Comparison of ENCODE assay signal across 8 cellular contexts in genomic region chr22:25110596-25110845, GRCh38.
DNase-seq lines count a peak whose midpoint lies in the region; ATAC-seq, FAIRE-seq and TF ChIP-seq lines count a peak whose summit lies in the region.

No MANE protein-coding gene starts in this region.

- DNase-seq in A549 (ENCODE audit: low read depth in 1 of 2, low spot score in 1 of 2) (peak in 1 of 2 experiments; percentile 87), NCI-H1694 (lab: John Stamatoyannopoulos, UW) (no peak), HPDE6-E6E7 (ENCODE audit: extremely low spot score) (no peak), DMS153 (lab: John Stamatoyannopoulos, UW) (no peak)

- POLR2A ChIA-PET in A549 (lab: Yijun Ruan, JAX): no interaction called here

- H3K27me3 Mint-ChIP-seq in IgD-negative memory B cell: peaks cover 34% of the 10 kb centered on the region

- H3K4me3 Mint-ChIP-seq in IgD-negative memory B cell: peak overlapping the region; percentile 39 to 95 (median 86)

- H3K9me3 ChIP-seq in A549 (no peaks in the 10 kb centered on the region), muscle layer of duodenum (ENCODE audit: control insufficient read depth in 1 of 2, low read length in 2 of 2) (no peaks in the 10 kb centered on the region)

- H3K27me3 ChIP-seq in muscle layer of duodenum (ENCODE audit: low read depth, low read length): peaks cover 6% of the 10 kb centered on the region

- no peak for TF ChIP-seq RAD21 in A549 (conservative IDR thresholded peaks at IDR 0.05 in 1 of 2, IDR thresholded peaks at IDR 0.05 in 1 of 2)

- no peak for TF ChIP-seq CTCF in A549 (IDR thresholded peaks at IDR 0.05)

- CTCF ChIA-PET in A549 (lab: Yijun Ruan, JAX): interaction anchor here (0.7 to 2.4 kb wide), 13 partner anchors 8 to 338 kb away, joined by 3 to 7 read pairs (median 5); no protein-coding TSS in a partner anchor

- WGBS in A549 (ENCODE audit: missing lambda C conversion rate): no CpG with 5 or more reads among the region's 4 CpGs

- ATAC-seq in A549: peak in 1 of 2 experiments; percentile 30; a peak in 3 of 6 replicates
- ATAC-seq in HG03460 (IDR thresholded peaks at IDR 0.05; ENCODE audit: unreplicated experiment): no peak

- peak overlapping the region; percentile 75 for H3K4me3 ChIP-seq in A549
- peak overlapping the region; percentile 59 to 69 for H3K4me3 ChIP-seq in muscle layer of duodenum (ENCODE audit: low read depth in 1 of 2, low read length in 2 of 2)

- FAIRE-seq in A549 (lab: Jason Lieb, UNC): no peak

- H3K4me1 ChIP-seq in A549: peaks cover 20% of the 10 kb centered on the region
- peaks cover 0 to 17% of the 10 kb centered on the region in 2 donors for H3K4me1 ChIP-seq in muscle layer of duodenum (ENCODE audit: control insufficient read depth in 1 of 2, insufficient read depth in 2 of 2, low read length in 2 of 2)

- no peak for TF ChIP-seq EP300 in A549 (IDR thresholded peaks at IDR 0.05)

- H3K4me1 Mint-ChIP-seq in IgD-negative memory B cell: peaks cover 0 to 9% (median 0%) of the 10 kb centered on the region in 3 donors

- no peak for TF ChIP-seq POLR2A in A549 (IDR thresholded peaks at IDR 0.05; ENCODE audit: low read length)

- H3K27ac Mint-ChIP-seq in IgD-negative memory B cell: peak overlapping the region in 2 of 3 donors; percentile 23 to 93

- H3K27ac ChIP-seq in A549: peak overlapping the region; percentile 81 to 88; a peak in 4 of 6 replicates
- H3K27ac ChIP-seq in cingulate gyrus (ENCODE audit: low read depth, low read length): peak overlapping the region; percentile 61
- H3K27ac ChIP-seq in muscle layer of duodenum (ENCODE audit: low read length): peak overlapping the region; percentile 58

- peaks cover 1% of the 10 kb centered on the region for H3K36me3 Mint-ChIP-seq in IgD-negative memory B cell

- H3K36me3 ChIP-seq in muscle layer of duodenum (ENCODE audit: control insufficient read depth in 1 of 2, insufficient read depth in 2 of 2, low read length in 2 of 2): no peaks in the 10 kb centered on the region

- H3K9me3 Mint-ChIP-seq in IgD-negative memory B cell: peaks cover 0 to 6% (median 0%) of the 10 kb centered on the region in 3 donors

- H3K4me2 ChIP-seq in A549: peak overlapping the region; percentile 97

TF ChIP-seq in A549, 52 proteins besides CTCF, POLR2A, EP300 and RAD21:
- TF ChIP-seq NFE2L2 (conservative IDR thresholded peaks at IDR 0.05; ENCODE audit: low read length) (no peak), GATA3 (IDR thresholded peaks at IDR 0.05; ENCODE audit: borderline replicate concordance) (no peak), BCL3 (IDR thresholded peaks at IDR 0.05) (no peak), CHD4 (IDR thresholded peaks at IDR 0.05; ENCODE audit: borderline replicate concordance) (no peak), ATOH8 (CRISPR knock-in tag; IDR thresholded peaks at IDR 0.05; ENCODE audit: low read depth) (no peak), SREBF2 (IDR thresholded peaks at IDR 0.05) (no peak), RCOR1 (IDR thresholded peaks at IDR 0.05; ENCODE audit: low read depth, low read length) (no peak), HOXB13 (CRISPR knock-in tag; IDR thresholded peaks at IDR 0.05; ENCODE audit: low read depth) (no peak), NR3C1 (IDR thresholded peaks at IDR 0.05) (no peak), BHLHE40 (IDR thresholded peaks at IDR 0.05; ENCODE audit: low read depth, low read length) (0 out of 2 replicates have a peak, but pooled peaks have one; percentile 47), RNF2 (IDR thresholded peaks at IDR 0.05; ENCODE audit: borderline replicate concordance, low read depth) (no peak), CEBPB (IDR thresholded peaks at IDR 0.05) (no peak), TP53 (CRISPR knock-in tag; IDR thresholded peaks at IDR 0.05) (no peak), KDM1A (IDR thresholded peaks at IDR 0.05; ENCODE audit: low read depth) (no peak), FOSL2 (IDR thresholded peaks at IDR 0.05) (0 out of 2 replicates have a peak, but pooled peaks have one; percentile 34), FOSL2 (CRISPR knock-in tag; IDR thresholded peaks at IDR 0.05) (peak; percentile 66), ELK1 (IDR thresholded peaks at IDR 0.05; ENCODE audit: low read depth, low read length) (no peak), PBX3 (IDR thresholded peaks at IDR 0.05) (no peak), RARB (CRISPR knock-in tag; IDR thresholded peaks at IDR 0.05) (no peak)
- TF ChIP-seq, protein P1, sequence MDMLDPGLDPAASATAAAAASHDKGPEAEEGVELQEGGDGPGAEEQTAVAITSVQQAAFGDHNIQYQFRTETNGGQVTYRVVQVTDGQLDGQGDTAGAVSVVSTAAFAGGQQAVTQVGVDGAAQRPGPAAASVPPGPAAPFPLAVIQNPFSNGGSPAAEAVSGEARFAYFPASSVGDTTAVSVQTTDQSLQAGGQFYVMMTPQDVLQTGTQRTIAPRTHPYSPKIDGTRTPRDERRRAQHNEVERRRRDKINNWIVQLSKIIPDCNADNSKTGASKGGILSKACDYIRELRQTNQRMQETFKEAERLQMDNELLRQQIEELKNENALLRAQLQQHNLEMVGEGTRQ (IDR thresholded peaks at IDR 0.05): peak; percentile 89
- TF ChIP-seq, protein P2, sequence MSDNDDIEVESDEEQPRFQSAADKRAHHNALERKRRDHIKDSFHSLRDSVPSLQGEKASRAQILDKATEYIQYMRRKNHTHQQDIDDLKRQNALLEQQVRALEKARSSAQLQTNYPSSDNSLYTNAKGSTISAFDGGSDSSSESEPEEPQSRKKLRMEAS (IDR thresholded peaks at IDR 0.05): no peak
